In the genomic region with DNA sequence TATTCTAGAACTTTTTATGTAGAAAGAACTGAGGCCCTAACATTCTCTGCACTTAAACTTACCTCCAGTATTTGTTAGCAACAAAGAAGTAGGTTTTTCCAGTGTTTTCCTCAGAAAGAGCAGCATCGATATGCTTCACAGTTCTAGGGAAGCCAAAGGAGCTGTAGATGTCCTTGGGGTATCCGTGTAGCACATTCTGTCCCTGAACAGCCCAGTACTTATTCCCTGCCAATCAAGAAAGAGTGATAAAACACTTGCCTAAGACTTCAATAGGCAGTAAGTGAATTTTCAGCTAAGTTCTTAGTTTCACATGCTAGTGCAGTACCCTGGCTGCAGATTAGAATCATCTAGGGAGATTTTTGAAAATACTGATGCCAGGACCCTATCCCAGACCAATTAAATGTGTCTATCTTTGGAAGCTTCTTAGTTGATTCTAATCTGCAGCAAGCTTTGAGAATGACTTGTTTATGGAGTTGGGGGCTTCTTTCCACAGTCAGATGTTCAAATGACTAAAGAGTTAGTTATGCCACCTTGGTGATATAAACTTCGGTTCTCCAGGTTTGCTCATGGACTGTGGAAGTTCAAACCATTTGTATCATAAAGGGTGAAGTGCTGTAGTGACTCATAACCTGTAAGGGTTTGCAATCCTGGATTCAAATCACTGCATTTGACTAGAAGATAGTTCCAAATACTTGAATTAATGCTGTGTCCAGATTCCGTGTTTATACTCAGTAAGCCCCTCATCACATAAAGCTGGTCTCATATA, we compare ENCODE assay signal across 1 cellular context.
TF ChIP-seq lines count a peak whose summit lies in the region.

No MANE protein-coding gene starts in this region.

TF ChIP-seq in IMR-90, 13 proteins besides CTCF, POLR2A, EP300 and RAD21:
- TF ChIP-seq SMC3 (IDR thresholded peaks at IDR 0.05; ENCODE audit: low read depth, low read length) = no peak
- TF ChIP-seq RCOR1 (IDR thresholded peaks at IDR 0.05; ENCODE audit: insufficient replicate concordance, low read length) = no peak
- TF ChIP-seq MAZ (IDR thresholded peaks at IDR 0.05; ENCODE audit: borderline replicate concordance, low read depth, low read length) = no peak
- no peak for TF ChIP-seq CEBPB (IDR thresholded peaks at IDR 0.05; ENCODE audit: low read depth, low read length)
- TF ChIP-seq, protein P1, sequence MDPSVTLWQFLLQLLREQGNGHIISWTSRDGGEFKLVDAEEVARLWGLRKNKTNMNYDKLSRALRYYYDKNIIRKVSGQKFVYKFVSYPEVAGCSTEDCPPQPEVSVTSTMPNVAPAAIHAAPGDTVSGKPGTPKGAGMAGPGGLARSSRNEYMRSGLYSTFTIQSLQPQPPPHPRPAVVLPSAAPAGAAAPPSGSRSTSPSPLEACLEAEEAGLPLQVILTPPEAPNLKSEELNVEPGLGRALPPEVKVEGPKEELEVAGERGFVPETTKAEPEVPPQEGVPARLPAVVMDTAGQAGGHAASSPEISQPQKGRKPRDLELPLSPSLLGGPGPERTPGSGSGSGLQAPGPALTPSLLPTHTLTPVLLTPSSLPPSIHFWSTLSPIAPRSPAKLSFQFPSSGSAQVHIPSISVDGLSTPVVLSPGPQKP (IDR thresholded peaks at IDR 0.05; ENCODE audit: borderline replicate concordance, low read depth, low read length) = no peak
- no peak for TF ChIP-seq MXI1 (IDR thresholded peaks at IDR 0.05; ENCODE audit: borderline replicate concordance, low read depth, low read length)
- TF ChIP-seq, protein P2, sequence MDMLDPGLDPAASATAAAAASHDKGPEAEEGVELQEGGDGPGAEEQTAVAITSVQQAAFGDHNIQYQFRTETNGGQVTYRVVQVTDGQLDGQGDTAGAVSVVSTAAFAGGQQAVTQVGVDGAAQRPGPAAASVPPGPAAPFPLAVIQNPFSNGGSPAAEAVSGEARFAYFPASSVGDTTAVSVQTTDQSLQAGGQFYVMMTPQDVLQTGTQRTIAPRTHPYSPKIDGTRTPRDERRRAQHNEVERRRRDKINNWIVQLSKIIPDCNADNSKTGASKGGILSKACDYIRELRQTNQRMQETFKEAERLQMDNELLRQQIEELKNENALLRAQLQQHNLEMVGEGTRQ (IDR thresholded peaks at IDR 0.05; ENCODE audit: low read depth, low read length) = no peak
- no peak for TF ChIP-seq BHLHE40 (IDR thresholded peaks at IDR 0.05; ENCODE audit: low read depth, low read length)
